ENCODE assay signal across 9 cellular contexts in the genomic region with DNA sequence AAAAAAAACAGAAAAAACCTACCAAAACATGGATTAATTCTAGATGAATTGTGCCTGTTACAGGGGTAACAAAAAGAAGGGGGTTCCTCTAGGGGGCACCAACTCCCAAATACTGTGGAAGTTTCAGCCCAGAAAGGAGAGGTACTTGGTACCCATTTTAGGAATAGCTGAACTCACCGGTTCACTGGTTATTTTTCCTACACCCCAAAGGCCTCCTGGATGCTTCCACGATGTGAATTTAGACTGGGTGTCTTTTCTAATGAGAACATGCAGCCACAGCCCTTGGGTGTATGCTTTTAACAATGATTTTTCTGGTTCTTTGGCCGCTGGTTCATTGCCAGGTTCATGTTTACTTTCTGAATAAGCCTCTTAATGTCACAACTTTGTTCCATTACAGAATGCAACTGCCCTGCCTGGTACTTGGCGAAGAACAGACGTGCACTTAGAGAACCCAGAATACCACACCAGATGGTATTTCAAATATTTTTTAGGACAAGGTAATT. TPM values are rescaled to one million over a fixed set of nuclear protein-coding genes. Genes with fewer than 3 reads are reported as not detected.
A peak's percentile ranks its signal among the peaks of the same experiment; 100 is the strongest.
DNase-seq lines count a peak whose midpoint lies in the region; ATAC-seq, FAIRE-seq and TF ChIP-seq lines count a peak whose summit lies in the region.
"Had no signal": no experiment of that assay in that cellular context is flagged by ENCODE, and none has a peak within 500 bp of the region (broad histone marks: within the 10 kb centered on the region; RNA-seq: fewer than 3 reads in every experiment).

No MANE protein-coding gene starts in this region.

- peaks cover 17% of the 10 kb centered on the region for H3K4me1 Mint-ChIP-seq in osteocyte (ENCODE audit: unreplicated experiment)

- peak; percentile 67 for TF ChIP-seq CTCF in osteocyte (IDR thresholded peaks at IDR 0.05)

- no peaks in the 10 kb centered on the region for H3K27me3 Mint-ChIP-seq in osteocyte (ENCODE audit: unreplicated experiment)

- H3K9me3 Mint-ChIP-seq in osteocyte (ENCODE audit: unreplicated experiment), result no peaks in the 10 kb centered on the region

- peak; percentile 40 for DNase-seq in AG08396 (ENCODE audit: low spot score)
- DNase-seq in H54 (ENCODE audit: insufficient read length, low spot score), result peak; percentile 29
- peak; percentile 12 for DNase-seq in T1000 (lab: John Stamatoyannopoulos, UW)
- peak; percentile 26 to 55 for DNase-seq in erythroblast (lab: John Stamatoyannopoulos, UW)
- no peak for DNase-seq in osteocyte (ENCODE audit: extremely low spot score, unreplicated experiment)
- DNase-seq in cerebellar nuclear complex (lab: John Stamatoyannopoulos, UW), result no peak
- DNase-seq in inferior parietal cortex (ENCODE audit: extremely low spot score), result no peak

- no peak overlapping the region for H3K4me3 Mint-ChIP-seq in osteocyte (ENCODE audit: unreplicated experiment)

- FAIRE-seq in H54 (lab: Jason Lieb, UNC), result peak; percentile 73
- FAIRE-seq: endometrium had no signal

- ATAC-seq in activated CD4-positive, CD25-positive, alpha-beta regulatory T cell treated with anti-CD3 and anti-CD28 coated beads, Interleukin-2, amount 50 U/mL, for 24 hours, result no peak

- no peak for TF ChIP-seq POLR2A in H54 (IDR thresholded peaks at IDR 0.05; ENCODE audit: low read depth, low read length)
- TF ChIP-seq POLR2A in erythroblast (IDR thresholded peaks at IDR 0.05; ENCODE audit: low read length), result no peak

- H3K27ac Mint-ChIP-seq in osteocyte (ENCODE audit: unreplicated experiment), result peak overlapping the region; percentile 88

- H3K36me3 Mint-ChIP-seq in osteocyte (ENCODE audit: unreplicated experiment), result peaks cover 7% of the 10 kb centered on the region

RNA-seq across cellular contexts. Expression of a gene that starts 46.7 kb away (rescaled TPM):
- 5.3 and 6.0 TPM in 2 replicates for total RNA-seq in osteocyte

Comparison
In these comparisons a context has a peak if more than half of its experiments do, and no peak if none do; other contexts are left out.
1. DNase-seq: peak in AG08396 (single experiment), H54 (single experiment), T1000 (single experiment) and erythroblast (2 of 2); none in osteocyte (single experiment), cerebellar nuclear complex (0 of 2) and inferior parietal cortex (single experiment).